ENCODE assay signal across 16 cellular contexts in genomic region chr13:20336761-20337160, GRCh38.
DNase-seq lines count a peak whose midpoint lies in the region; TF ChIP-seq lines count a peak whose summit lies in the region.
"Had no signal": no experiment of that assay in that cellular context is flagged by ENCODE, and none has a peak within 500 bp of the region (broad histone marks: within the 10 kb centered on the region; RNA-seq: fewer than 3 reads in every experiment).

No MANE protein-coding gene starts in this region.

- H3K36me3 ChIP-seq in HEK293 (ENCODE audit: control insufficient read depth in 2 of 2, insufficient read depth in 1 of 2, low read length in 2 of 2) = no peaks in the 10 kb centered on the region
- H3K36me3 ChIP-seq: BE2C had no signal

- H3K27ac ChIP-seq in HEK293 (ENCODE audit: extremely low read depth, low read depth, low read length) = no peak overlapping the region

- TF ChIP-seq CTCF in HEK293 (tag by site-specific recombination; IDR thresholded peaks at IDR 0.05) = no peak
- TF ChIP-seq CTCF in osteocyte (IDR thresholded peaks at IDR 0.05) = no peak

- H3K4me3 Mint-ChIP-seq in osteocyte (ENCODE audit: unreplicated experiment) = no peak overlapping the region
- H3K4me3 Mint-ChIP-seq: CD4-positive, CD25-positive, alpha-beta regulatory T cell; CD8-positive, alpha-beta memory T cell; IgD-negative memory B cell had no signal

- H3K27me3 Mint-ChIP-seq in osteocyte (ENCODE audit: unreplicated experiment) = peaks cover 31% of the 10 kb centered on the region

- in situ Hi-C loops in SK-MEL-5 (cut with HindIII; ENCODE audit: low pct_unique_long_range_greater_than_20kb, low sequenced_read_pairs) = no loop called here

- CTCF ChIA-PET in HEK293 (lab: Yijun Ruan, JAX) = no interaction called here

- POLR2A ChIA-PET in HEK293 (lab: Yijun Ruan, JAX) = no interaction called here

- no peaks in the 10 kb centered on the region for H3K4me1 ChIP-seq in HEK293 (ENCODE audit: control insufficient read depth, insufficient read depth, low read length)
- H3K4me1 ChIP-seq: BE2C had no signal

- no peaks in the 10 kb centered on the region for H3K4me1 Mint-ChIP-seq in osteocyte (ENCODE audit: unreplicated experiment)

- H3K9me3 ChIP-seq in HEK293 (ENCODE audit: control insufficient read depth, insufficient read depth, low read depth, low read length) = no peaks in the 10 kb centered on the region
- H3K9me3 ChIP-seq: BE2C had no signal

- H3K36me3 Mint-ChIP-seq in osteocyte (ENCODE audit: unreplicated experiment) = no peaks in the 10 kb centered on the region
- H3K36me3 Mint-ChIP-seq: CD4-positive, CD25-positive, alpha-beta regulatory T cell; CD8-positive, alpha-beta memory T cell had no signal

- DNase-seq in COLO829 (ENCODE audit: low spot score) (peak; percentile 43), SK-MEL-5 (ENCODE audit: low read depth, low spot score) (peak; percentile 76), osteocyte (ENCODE audit: extremely low spot score, unreplicated experiment) (peak; percentile 23), NCI-H2227 treated with DMSO at 0.1 percent for 48 hours (lab: John Stamatoyannopoulos, UW) (no peak), MV-4-11 (lab: John Stamatoyannopoulos, UW) (no peak)
- DNase-seq: ACHN; BE2C; C1 segment of cervical spinal cord; CD4-positive, CD25-positive, alpha-beta regulatory T cell; CD8-positive, alpha-beta memory T cell; DMS79 treated with DMSO at 0.1 percent for 48 hours; GF-D8; GOT3; H7 had no signal

- no peaks in the 10 kb centered on the region for H3K9me3 Mint-ChIP-seq in osteocyte (ENCODE audit: unreplicated experiment)
- H3K9me3 Mint-ChIP-seq: CD8-positive, alpha-beta memory T cell; IgD-negative memory B cell had no signal

- H3K4me3 ChIP-seq in HEK293 (ENCODE audit: low read depth, low read length) = no peak overlapping the region

- H3K27ac Mint-ChIP-seq in osteocyte (ENCODE audit: unreplicated experiment) = no peak overlapping the region
- H3K27ac Mint-ChIP-seq: IgD-negative memory B cell had no signal

TF ChIP-seq in HEK293, 187 proteins besides CTCF, POLR2A, EP300 and RAD21:
- TF ChIP-seq ZNF274 (IDR thresholded peaks at IDR 0.05; ENCODE audit: low read length) (no peak), ZNF274 (tag by site-specific recombination; IDR thresholded peaks at IDR 0.05; ENCODE audit: borderline replicate concordance) (peak; percentile 25; the same call in 1 of the 2 replicates), ZNF580 (tag by site-specific recombination; IDR thresholded peaks at IDR 0.05) (no peak), KLF1 (tag by site-specific recombination; IDR thresholded peaks at IDR 0.05) (no peak), ZNF175 (tag by site-specific recombination; IDR thresholded peaks at IDR 0.05) (no peak), ZNF404 (tag by site-specific recombination; IDR thresholded peaks at IDR 0.05) (no peak), ZNF132 (tag by site-specific recombination; IDR thresholded peaks at IDR 0.05; ENCODE audit: borderline replicate concordance) (no peak), ZNF248 (tag by site-specific recombination; IDR thresholded peaks at IDR 0.05) (no peak)

Comparison
In these comparisons a context has a peak if more than half of its experiments do, and no peak if none do; other contexts are left out.
1. DNase-seq: peak in COLO829 (single experiment), SK-MEL-5 (single experiment) and osteocyte (single experiment); none in NCI-H2227 treated with DMSO at 0.1 percent for 48 hours (single experiment) and MV-4-11 (single experiment).